14 cellular contexts compared by ENCODE assay signal in the genomic region with DNA sequence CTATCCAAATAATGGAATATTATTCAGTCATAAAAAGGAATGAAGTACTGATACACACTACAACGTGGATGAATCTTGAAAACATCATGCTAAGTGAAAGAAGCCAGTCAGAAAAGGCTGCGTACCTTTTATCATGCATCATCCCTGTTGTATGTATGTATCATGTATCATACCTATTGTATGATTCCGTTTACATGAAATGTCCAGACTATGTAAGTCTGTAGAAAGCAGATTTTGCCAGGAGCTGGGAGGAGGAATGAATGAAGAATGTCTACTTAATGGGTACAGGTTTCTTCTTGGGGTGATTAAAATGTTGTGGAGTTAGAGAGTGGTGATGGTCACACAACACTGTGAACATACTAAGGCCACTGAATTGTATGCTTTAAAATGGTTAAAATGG.
"Had no signal": no experiment of that assay in that cellular context is flagged by ENCODE, and none has a peak within 500 bp of the region (broad histone marks: within the 10 kb centered on the region; RNA-seq: fewer than 3 reads in every experiment).

No MANE protein-coding gene starts in this region.

- H3K9me3 ChIP-seq: esophagus squamous epithelium, spleen had no signal

- H3K4me3 ChIP-seq: esophagus squamous epithelium, spleen had no signal

- H3K27ac Mint-ChIP-seq: dendritic cell treated with granulocyte-macrophage colony-stimulating factor and Interleukin-4, amounts not matched to agents 40 ng/mL and 50 ng/mL, for 4 days; memory B cell; T-helper 2 cell treated with Interferon-gamma antibody and Interleukin-4, amounts not matched to agents 5 μg/mL and 100 μg/mL, for 36 hours had no signal

- H3K4me3 Mint-ChIP-seq: dendritic cell treated with granulocyte-macrophage colony-stimulating factor and Interleukin-4, amounts not matched to agents 40 ng/mL and 50 ng/mL, for 4 days; memory B cell; neural crest cell; T-helper 2 cell treated with Interferon-gamma antibody and Interleukin-4, amounts not matched to agents 5 μg/mL and 100 μg/mL, for 36 hours had no signal

- H3K27me3 ChIP-seq: esophagus squamous epithelium, spleen had no signal

- H3K27me3 Mint-ChIP-seq: dendritic cell treated with granulocyte-macrophage colony-stimulating factor and Interleukin-4, amounts not matched to agents 40 ng/mL and 50 ng/mL, for 4 days; memory B cell had no signal

- H3K9me3 Mint-ChIP-seq: dendritic cell treated with granulocyte-macrophage colony-stimulating factor and Interleukin-4, amounts not matched to agents 40 ng/mL and 50 ng/mL, for 4 days had no signal

- DNase-seq: activated CD4-positive, alpha-beta T cell treated with anti-CD3 and anti-CD28 coated beads for 4 hours; activated CD8-positive, alpha-beta memory T cell treated with anti-CD3 and anti-CD28 coated beads for 24 hours; activated CD8-positive, alpha-beta memory T cell treated with anti-CD3 and anti-CD28 coated beads, Interleukin-2, amount 50 U/mL, for 48 hours; activated naive CD4-positive, alpha-beta T cell; effector CD8-positive, alpha-beta T cell; esophagus squamous epithelium; retina; spleen; stimulated activated naive CD4-positive, alpha-beta T cell; SW 1271 had no signal

- H3K27ac ChIP-seq: esophagus squamous epithelium had no signal
